Comparison of ENCODE assay signal across 25 cellular contexts in genomic region chr7:115682507-115682906, GRCh38.
A peak's percentile ranks its signal among the peaks of the same experiment; 100 is the strongest.
DNase-seq lines count a peak whose midpoint lies in the region; ATAC-seq, FAIRE-seq and TF ChIP-seq lines count a peak whose summit lies in the region.
"Had no signal": no experiment of that assay in that cellular context is flagged by ENCODE, and none has a peak within 500 bp of the region (broad histone marks: within the 10 kb centered on the region; RNA-seq: fewer than 3 reads in every experiment).

No MANE protein-coding gene starts in this region.

- no peaks in the 10 kb centered on the region for H3K27me3 ChIP-seq in GM12878 (replicated peaks in 1 of 2; ENCODE audit: control insufficient read depth in 2 of 2, insufficient read depth in 2 of 2, low read length in 1 of 2)
- H3K27me3 ChIP-seq: esophagus squamous epithelium, gastroesophageal sphincter, right atrium auricular region, upper lobe of right lung had no signal

- no peaks in the 10 kb centered on the region for H3K4me1 ChIP-seq in GM12878 (ENCODE audit: control insufficient read depth, insufficient read depth, low read length)
- H3K4me1 ChIP-seq: esophagus squamous epithelium, right atrium auricular region had no signal

- SMC1A ChIA-PET in GM12878 (lab: Charles Lee; ENCODE audit: uncharacterized antibody, unreplicated experiment) = no interaction called here

- H2AFZ ChIP-seq in GM12878 (ENCODE audit: control insufficient read depth, low read depth, low read length) = no peak overlapping the region

- TF ChIP-seq RAD21 in GM12878 (IDR thresholded peaks at IDR 0.05; ENCODE audit: insufficient read depth, low read depth, low read length) = no peak

- POLR2A ChIA-PET in GM12878 (lab: Charles Lee) = interaction anchor here (0.6 kb wide), 1 partner anchor 39 kb away, joined by 4 read pairs; no protein-coding TSS in a partner anchor

- DNase-seq in GM12878 (ENCODE audit: low read depth, low spot score) (no peak), NCI-H1092 (lab: John Stamatoyannopoulos, UW) (no peak), NCI-H2171 treated with DMSO at 0.1 percent for 48 hours (lab: John Stamatoyannopoulos, UW) (no peak), globus pallidus (ENCODE audit: low spot score) (no peak)
- no peak for DNase-seq in activated naive CD4-positive, alpha-beta T cell treated with anti-CD3 and anti-CD28 coated beads, Interleukin-2, amount 10 ng/mL, durations not matched to agents 7 days and 5 days
- DNase-seq: activated CD4-positive, alpha-beta T cell treated with anti-CD3 and anti-CD28 coated beads for 48 hours; esophagus squamous epithelium; GOT3; kidney glomerular epithelial cell; mesenchymal stem cell; natural killer cell; NCI-H1105; NCI-H524 treated with DMSO at 0.1 percent for 48 hours; SHP77 treated with DMSO at 0.1 percent for 48 hours; stimulated activated CD4-positive, alpha-beta T cell treated with anti-CD3 and anti-CD28 coated beads, Interleukin-12 subunit alpha, Interleukin-12 subunit beta, amount 100 ng/mL, for 4 hours; T-cell; upper lobe of right lung had no signal

- in situ Hi-C loops in GM12878 (cut with MboI) = no loop called here

- no peaks in the 10 kb centered on the region for H3K36me3 ChIP-seq in GM12878 (ENCODE audit: control insufficient read depth in 2 of 2, insufficient read depth in 2 of 2, low read length in 1 of 2)
- H3K36me3 ChIP-seq: esophagus squamous epithelium, gastroesophageal sphincter, right atrium auricular region, upper lobe of right lung had no signal

- H3K9me3 Mint-ChIP-seq in activated naive CD4-positive, alpha-beta T cell treated with anti-CD3 and anti-CD28 coated beads, Interleukin-2, amount 10 ng/mL, durations not matched to agents 7 days and 5 days = no peaks in the 10 kb centered on the region
- H3K9me3 Mint-ChIP-seq: brain, natural killer cell, T-cell had no signal

- H3K9me3 ChIP-seq in GM12878 (replicated peaks; ENCODE audit: control insufficient read depth, insufficient read depth, low read length) = no peaks in the 10 kb centered on the region
- H3K9me3 ChIP-seq: esophagus squamous epithelium, gastroesophageal sphincter, right atrium auricular region, upper lobe of right lung had no signal

- TF ChIP-seq EP300 in GM12878 (IDR thresholded peaks at IDR 0.05; ENCODE audit: borderline replicate concordance in 1 of 2, control insufficient read depth in 1 of 2, low read depth in 2 of 2, low read length in 2 of 2) = no peak

- no peak overlapping the region for H3K27ac ChIP-seq in GM12878 (ENCODE audit: control insufficient read depth, insufficient read depth)
- H3K27ac ChIP-seq: esophagus squamous epithelium, gastroesophageal sphincter, right atrium auricular region, upper lobe of right lung had no signal

- no peaks in the 10 kb centered on the region for H3K4me1 Mint-ChIP-seq in activated naive CD4-positive, alpha-beta T cell treated with anti-CD3 and anti-CD28 coated beads, Interleukin-2, amount 10 ng/mL, durations not matched to agents 7 days and 5 days
- H3K4me1 Mint-ChIP-seq: natural killer cell, T-cell had no signal

- no peak for FAIRE-seq in GM12878 (lab: Jason Lieb, UNC)
- FAIRE-seq: colon, G401.6 had no signal

- no peak for TF ChIP-seq POLR2A in GM12878 (IDR thresholded peaks at IDR 0.05; ENCODE audit: low read depth, low read length)

- RAD21 ChIA-PET in GM12878 (lab: Charles Lee; ENCODE audit: unreplicated experiment) = interaction anchor here (0.5 to 0.6 kb wide), 3 partner anchors 206 to 1372 kb away, joined by 3 read pairs; no protein-coding TSS in a partner anchor

- H3K4me3 ChIP-seq in GM12878 = no peak overlapping the region
- H3K4me3 ChIP-seq: esophagus squamous epithelium, gastroesophageal sphincter, right atrium auricular region, upper lobe of right lung had no signal

- CTCF ChIA-PET in GM12878 (lab: Yijun Ruan, JAX) = interaction anchor here (0.6 kb wide), 1 partner anchor 473 kb away, joined by 3 read pairs; no protein-coding TSS in a partner anchor
- CTCF ChIA-PET in activated naive CD4-positive, alpha-beta T cell treated with anti-CD3 and anti-CD28 coated beads, Interleukin-2, amount 10 ng/mL, durations not matched to agents 7 days and 5 days (lab: Charles Lee) = interaction anchor here (0.6 kb wide), 1 partner anchor 1532 kb away, joined by 3 read pairs; no protein-coding TSS in a partner anchor

- H3K9ac ChIP-seq in GM12878 (ENCODE audit: control insufficient read depth, insufficient read depth, low read length) = no peak overlapping the region

- intact Hi-C loops in GM12878 (cut with micrococcal nuclease; ENCODE audit: unreplicated experiment) = loop anchor here (10.0 kb wide), 2 partner anchors 818 to 1658 kb away; no protein-coding TSS in a partner anchor

- no peak overlapping the region for H3K4me2 ChIP-seq in GM12878 (ENCODE audit: control insufficient read depth, insufficient read depth)

- H4K20me1 ChIP-seq in GM12878 (ENCODE audit: control insufficient read depth, insufficient read depth) = no peaks in the 10 kb centered on the region

- ATAC-seq in GM18861 (IDR thresholded peaks at IDR 0.05; ENCODE audit: unreplicated experiment) (peak; percentile 59), GM21619 (IDR thresholded peaks at IDR 0.05; ENCODE audit: unreplicated experiment) (peak; percentile 42), HG03354 (IDR thresholded peaks at IDR 0.05; ENCODE audit: poor library complexity, severe bottlenecking, unreplicated experiment) (peak; percentile 51), GM12878 (peak; percentile 82)
- ATAC-seq: gastroesophageal sphincter, natural killer cell, T-cell, upper lobe of right lung had no signal

- WGBS in GM12878 (ENCODE audit: insufficient coverage, insufficient replicate concordance, low lambda C conversion rate, missing lambda C conversion rate) = 0% methylated on average over 3 of the region's 3 CpGs

- H3K79me2 ChIP-seq in GM12878 (ENCODE audit: control insufficient read depth, insufficient read depth, low read length) = no peaks in the 10 kb centered on the region

- H3K27ac Mint-ChIP-seq in activated naive CD4-positive, alpha-beta T cell treated with anti-CD3 and anti-CD28 coated beads, Interleukin-2, amount 10 ng/mL, durations not matched to agents 7 days and 5 days = no peak overlapping the region
- H3K27ac Mint-ChIP-seq: brain, natural killer cell, T-cell had no signal

- no peak for TF ChIP-seq CTCF in GM12878 (IDR thresholded peaks at IDR 0.05 in 2 of 3, conservative IDR thresholded peaks at IDR 0.05 in 1 of 3; ENCODE audit: control insufficient read depth in 2 of 3, extremely low read depth in 1 of 3, insufficient read depth in 1 of 3, low read depth in 3 of 3, low read length in 3 of 3)

- H3K27me3 Mint-ChIP-seq in activated naive CD4-positive, alpha-beta T cell treated with anti-CD3 and anti-CD28 coated beads, Interleukin-2, amount 10 ng/mL, durations not matched to agents 7 days and 5 days = no peaks in the 10 kb centered on the region
- H3K27me3 Mint-ChIP-seq: T-cell had no signal

- no peak overlapping the region for H3K4me3 Mint-ChIP-seq in activated naive CD4-positive, alpha-beta T cell treated with anti-CD3 and anti-CD28 coated beads, Interleukin-2, amount 10 ng/mL, durations not matched to agents 7 days and 5 days
- H3K4me3 Mint-ChIP-seq: brain, natural killer cell, T-cell had no signal

- BruUV-seq in GM12878 (replicated peaks; lab: Mats Ljungman, UMichigan) = no TSS peak

- H3K36me3 Mint-ChIP-seq in activated naive CD4-positive, alpha-beta T cell treated with anti-CD3 and anti-CD28 coated beads, Interleukin-2, amount 10 ng/mL, durations not matched to agents 7 days and 5 days = no peaks in the 10 kb centered on the region
- H3K36me3 Mint-ChIP-seq: brain, natural killer cell, T-cell had no signal

TF ChIP-seq in GM12878, 131 proteins besides CTCF, POLR2A, EP300 and RAD21 (continues in another document):
- TF ChIP-seq RELA (IDR thresholded peaks at IDR 0.05; ENCODE audit: borderline replicate concordance, partially characterized antibody) = no peak
- TF ChIP-seq CBX3 (IDR thresholded peaks at IDR 0.05; ENCODE audit: borderline replicate concordance, low read depth) = no peak
- TF ChIP-seq IRF4 (IDR thresholded peaks at IDR 0.05; ENCODE audit: low read depth, low read length) = no peak
- no peak for TF ChIP-seq IRF5 (IDR thresholded peaks at IDR 0.05; ENCODE audit: borderline replicate concordance)
- TF ChIP-seq, protein P1, sequence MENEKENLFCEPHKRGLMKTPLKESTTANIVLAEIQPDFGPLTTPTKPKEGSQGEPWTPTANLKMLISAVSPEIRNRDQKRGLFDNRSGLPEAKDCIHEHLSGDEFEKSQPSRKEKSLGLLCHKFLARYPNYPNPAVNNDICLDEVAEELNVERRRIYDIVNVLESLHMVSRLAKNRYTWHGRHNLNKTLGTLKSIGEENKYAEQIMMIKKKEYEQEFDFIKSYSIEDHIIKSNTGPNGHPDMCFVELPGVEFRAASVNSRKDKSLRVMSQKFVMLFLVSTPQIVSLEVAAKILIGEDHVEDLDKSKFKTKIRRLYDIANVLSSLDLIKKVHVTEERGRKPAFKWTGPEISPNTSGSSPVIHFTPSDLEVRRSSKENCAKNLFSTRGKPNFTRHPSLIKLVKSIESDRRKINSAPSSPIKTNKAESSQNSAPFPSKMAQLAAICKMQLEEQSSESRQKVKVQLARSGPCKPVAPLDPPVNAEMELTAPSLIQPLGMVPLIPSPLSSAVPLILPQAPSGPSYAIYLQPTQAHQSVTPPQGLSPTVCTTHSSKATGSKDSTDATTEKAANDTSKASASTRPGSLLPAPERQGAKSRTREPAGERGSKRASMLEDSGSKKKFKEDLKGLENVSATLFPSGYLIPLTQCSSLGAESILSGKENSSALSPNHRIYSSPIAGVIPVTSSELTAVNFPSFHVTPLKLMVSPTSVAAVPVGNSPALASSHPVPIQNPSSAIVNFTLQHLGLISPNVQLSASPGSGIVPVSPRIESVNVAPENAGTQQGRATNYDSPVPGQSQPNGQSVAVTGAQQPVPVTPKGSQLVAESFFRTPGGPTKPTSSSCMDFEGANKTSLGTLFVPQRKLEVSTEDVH (IDR thresholded peaks at IDR 0.05; ENCODE audit: low read depth, partially characterized antibody) = no peak
